ENCODE assay signal across 8 cellular contexts in the genomic region with DNA sequence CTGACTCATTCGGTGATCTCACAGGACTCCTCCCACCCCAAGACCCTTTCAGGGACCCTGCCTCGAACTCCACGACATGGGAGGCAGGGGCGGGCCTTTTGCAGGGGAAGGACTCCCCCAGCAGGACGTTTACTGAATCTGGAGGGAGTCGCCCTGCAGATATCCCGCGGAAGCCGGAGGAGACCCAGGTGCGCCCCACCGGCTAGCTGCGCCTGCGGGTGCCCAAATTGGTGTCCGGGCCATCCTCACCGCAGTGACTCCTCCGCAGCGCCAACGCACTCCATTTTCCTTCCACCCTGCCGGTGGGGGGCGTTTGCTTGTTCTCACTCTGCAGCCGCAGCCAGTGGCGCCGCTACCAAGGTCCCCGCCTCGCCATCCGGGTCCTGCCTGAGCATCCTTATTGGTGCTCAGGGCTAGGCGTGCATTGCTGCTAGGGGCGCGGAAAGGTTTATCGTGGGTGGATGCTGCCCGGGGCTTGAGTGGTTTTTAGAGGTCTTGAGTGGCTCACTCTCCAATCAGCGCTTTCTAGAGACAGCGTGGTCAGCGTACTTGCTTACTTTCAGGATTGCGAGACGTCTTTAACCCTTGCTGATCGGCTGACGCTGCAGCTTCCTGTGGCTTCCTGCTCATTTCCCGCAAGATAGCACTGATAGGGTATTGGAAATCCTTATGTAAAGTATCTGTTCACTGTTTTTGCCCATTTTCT.
DNase-seq lines count a peak whose midpoint lies in the region; TF ChIP-seq lines count a peak whose summit lies in the region.

No MANE protein-coding gene starts in this region.

- H3K4me1 ChIP-seq in smooth muscle cell (ENCODE audit: low read depth) = peaks cover 3% of the 10 kb centered on the region

- TF ChIP-seq CTCF in WERI-Rb-1 (IDR thresholded peaks at IDR 0.05; ENCODE audit: low read depth, low read length) (peak; percentile 63), MCF 10A (IDR thresholded peaks at IDR 0.05; ENCODE audit: unreplicated experiment) (no peak), smooth muscle cell (IDR thresholded peaks at IDR 0.05; ENCODE audit: borderline replicate concordance, insufficient read depth, poor library complexity, severe bottlenecking) (peak; percentile 15)

- H3K27me3 Mint-ChIP-seq in MCF 10A (ENCODE audit: insufficient read depth, unreplicated experiment) = no peaks in the 10 kb centered on the region

- H2AFZ ChIP-seq in smooth muscle cell (ENCODE audit: low read depth) = peak overlapping the region; percentile 89

- BruUV-seq in MCF 10A (replicated peaks; lab: Mats Ljungman, UMichigan) = no TSS peak

- H3K27ac ChIP-seq in WERI-Rb-1 (peak overlapping the region; percentile 84), smooth muscle cell (ENCODE audit: low read depth) (no peak overlapping the region)

- H3K9me3 ChIP-seq in WERI-Rb-1 (ENCODE audit: severe bottlenecking) (peaks cover 6% of the 10 kb centered on the region), smooth muscle cell (replicated peaks; ENCODE audit: low read depth) (no peaks in the 10 kb centered on the region)

- peak overlapping the region; percentile 54 for H3K4me3 Mint-ChIP-seq in MCF 10A (ENCODE audit: unreplicated experiment)

- peak overlapping the region; percentile 88 for H3K4me2 ChIP-seq in smooth muscle cell

- intact Hi-C loops in MCF 10A (cut with micrococcal nuclease) = no loop called here

- no peaks in the 10 kb centered on the region for H3K36me3 Mint-ChIP-seq in MCF 10A (ENCODE audit: insufficient read depth, unreplicated experiment)

- no peaks in the 10 kb centered on the region for H3K79me2 ChIP-seq in smooth muscle cell (ENCODE audit: low read depth)

- WGBS in smooth muscle cell (ENCODE audit: low lambda C conversion rate) = under 1% methylated on average over 39 of the region's 39 CpGs

- CTCF ChIA-PET in MCF 10A (lab: Yijun Ruan, JAX) = interaction anchor here (0.5 kb wide), 1 partner anchor 12 kb away, joined by 3 read pairs; no protein-coding TSS in a partner anchor

- H3K27ac Mint-ChIP-seq in MCF 10A (ENCODE audit: low read depth, unreplicated experiment) = no peak overlapping the region

- no peaks in the 10 kb centered on the region for H3K36me3 ChIP-seq in WERI-Rb-1
- H3K36me3 ChIP-seq in smooth muscle cell (ENCODE audit: low read depth) = no peaks in the 10 kb centered on the region

- H3K4me3 ChIP-seq in GM08714 (ENCODE audit: low read length) (peak overlapping the region; percentile 38; the same call in 1 of the 2 replicates), WERI-Rb-1 (ENCODE audit: low read depth, low read length) (peak overlapping the region; percentile 84), smooth muscle cell (peak overlapping the region; percentile 52)

- no peaks in the 10 kb centered on the region for H3K27me3 ChIP-seq in WERI-Rb-1 (ENCODE audit: insufficient read depth, low read depth, severe bottlenecking)
- H3K27me3 ChIP-seq in smooth muscle cell (ENCODE audit: low read depth) = no peaks in the 10 kb centered on the region

- no peaks in the 10 kb centered on the region for H3F3A ChIP-seq in smooth muscle cell (ENCODE audit: low read depth)

- peaks cover 7% of the 10 kb centered on the region for H3K9me3 Mint-ChIP-seq in MCF 10A (ENCODE audit: unreplicated experiment)

- DNase-seq in HCEC 1CT (peak; percentile 73), NCI-H1105 treated with DMSO at 0.1 percent for 48 hours (lab: John Stamatoyannopoulos, UW) (peak; percentile 15), WERI-Rb-1 (peak; percentile 94), MCF 10A (ENCODE audit: unreplicated experiment) (no peak), iPS-NIHi7 (ENCODE audit: extremely low spot score) (peak; percentile 85), smooth muscle cell (lab: John Stamatoyannopoulos, UW; ENCODE audit: unreplicated experiment) (peak; percentile 46), NCI-H1048 (lab: John Stamatoyannopoulos, UW) (no peak)

- H3K9ac ChIP-seq in smooth muscle cell (ENCODE audit: low read depth) = no peak overlapping the region

- POLR2A ChIA-PET in MCF 10A (lab: Yijun Ruan, JAX) = no interaction called here

- no peaks in the 10 kb centered on the region for H3K4me1 Mint-ChIP-seq in MCF 10A (ENCODE audit: insufficient read depth, unreplicated experiment)

- no peaks in the 10 kb centered on the region for H4K20me1 ChIP-seq in smooth muscle cell (ENCODE audit: low read depth)

Comparison
In these comparisons a context has a peak if more than half of its experiments do, and no peak if none do; other contexts are left out.
1. DNase-seq: peak in HCEC 1CT (single experiment), NCI-H1105 treated with DMSO at 0.1 percent for 48 hours (single experiment), WERI-Rb-1 (single experiment), iPS-NIHi7 (single experiment) and smooth muscle cell (single experiment); none in MCF 10A (single experiment) and NCI-H1048 (single experiment).
2. Peak in every context shown above with its lines, with median percentiles within 50 percentile points of each other: H3K4me3 ChIP-seq.